ENCODE assay signal across 8 cellular contexts in genomic region chr10:88991161-88991899, GRCh38. TPM values are rescaled to one million over a fixed set of nuclear protein-coding genes. Genes with fewer than 3 reads are reported as not detected.
A peak's percentile ranks its signal among the peaks of the same experiment; 100 is the strongest.
DNase-seq lines count a peak whose midpoint lies in the region; ATAC-seq and TF ChIP-seq lines count a peak whose summit lies in the region.

No MANE protein-coding gene starts in this region.

- TF ChIP-seq POLR2A in breast epithelium (IDR thresholded peaks at IDR 0.05), result peak; percentile 35
- peak in 1 of 3 donors; percentile 10 for TF ChIP-seq POLR2A in spleen (IDR thresholded peaks at IDR 0.05)

- peaks cover 60% of the 10 kb centered on the region for H3K79me2 ChIP-seq in KMS-11 (ENCODE audit: insufficient read depth, low read depth)

- TF ChIP-seq CTCF in KMS-11 (conservative IDR thresholded peaks at IDR 0.05; ENCODE audit: low read depth, low read length) (no peak; the same call in 1 of the 2 replicates), WERI-Rb-1 (IDR thresholded peaks at IDR 0.05; ENCODE audit: low read depth, low read length) (no peak; the same call in 1 of the 2 replicates), breast epithelium (IDR thresholded peaks at IDR 0.05) (peak in 1 of 3 donors; percentile 6), spleen (IDR thresholded peaks at IDR 0.05 in 8 of 11, conservative IDR thresholded peaks at IDR 0.05 in 3 of 11) (peak in 2 of 11 experiments; percentile 11 to 14)

- WGBS in spleen, 5 donors, result 0 to 1% (median 0%) methylated on average over 32 to 38 of the region's 38 CpGs

- H3K36me3 ChIP-seq in KMS-11 (ENCODE audit: insufficient read depth) (no peaks in the 10 kb centered on the region), WERI-Rb-1 (no peaks in the 10 kb centered on the region), breast epithelium (no peaks in the 10 kb centered on the region), spleen (no peaks in the 10 kb centered on the region)

- peak; percentile 19 for DNase-seq in COLO829 (ENCODE audit: low spot score)
- peak; percentile 56 for DNase-seq in WERI-Rb-1
- peak; percentile 55 to 72 for DNase-seq in breast epithelium (ENCODE audit: low spot score in 2 of 2)
- DNase-seq in inferior parietal cortex (ENCODE audit: extremely low spot score), result peak; percentile 45
- DNase-seq in spleen, result peak; percentile 92

- peak overlapping the region; percentile 68 for H2AFZ ChIP-seq in KMS-11 (ENCODE audit: low read depth)

- peak overlapping the region; percentile 98 for H3K9ac ChIP-seq in KMS-11

- peak overlapping the region; percentile 94 for H3K27ac ChIP-seq in KMS-11
- peak overlapping the region; percentile 35 for H3K27ac ChIP-seq in WERI-Rb-1
- peak overlapping the region; percentile 98 to 99 for H3K27ac ChIP-seq in breast epithelium
- H3K27ac ChIP-seq in spleen, result peak overlapping the region; percentile 85 to 99 (median 98)

- no peak overlapping the region for H3K4me3 ChIP-seq in KMS-11 (IDR thresholded peaks at IDR 0.05; ENCODE audit: insufficient read depth, low read depth, low read length)
- H3K4me3 ChIP-seq in WERI-Rb-1 (ENCODE audit: low read depth, low read length), result peak overlapping the region; percentile 86
- H3K4me3 ChIP-seq in breast epithelium, result peak overlapping the region; percentile 90 to 98 (median 94)
- peak overlapping the region; percentile 64 to 88 (median 84) for H3K4me3 ChIP-seq in spleen

- ATAC-seq in GM21447 (IDR thresholded peaks at IDR 0.05; ENCODE audit: unreplicated experiment), result peak; percentile 42
- no peak for ATAC-seq in HG03469 (IDR thresholded peaks at IDR 0.05; ENCODE audit: unreplicated experiment)

- H3K4me1 ChIP-seq in KMS-11 (ENCODE audit: low read depth, poor library complexity, severe bottlenecking) (peaks cover 67% of the 10 kb centered on the region), breast epithelium (peaks cover 5 to 10% of the 10 kb centered on the region in 2 donors), spleen (peaks cover 25 to 87% (median 74%) of the 10 kb centered on the region in 6 donors)

- H3K4me2 ChIP-seq in KMS-11, result peak overlapping the region; percentile 89

- H3K27me3 ChIP-seq in KMS-11 (ENCODE audit: insufficient read depth, low read depth), result no peaks in the 10 kb centered on the region
- no peaks in the 10 kb centered on the region for H3K27me3 ChIP-seq in WERI-Rb-1 (ENCODE audit: insufficient read depth, low read depth, severe bottlenecking)
- no peaks in the 10 kb centered on the region for H3K27me3 ChIP-seq in breast epithelium
- H3K27me3 ChIP-seq in spleen (replicated peaks in 1 of 7), result no peaks in the 10 kb centered on the region

- intact Hi-C loops in breast epithelium (cut with DNase I; ENCODE audit: low total_unique reads), result loop anchor here (5.0 kb wide), 1 partner anchor 49 kb away; no protein-coding TSS in a partner anchor
- intact Hi-C loops in spleen (cut with DNase I; ENCODE audit: low total_unique reads), result no loop called here

- H4K20me1 ChIP-seq in KMS-11 (ENCODE audit: insufficient read depth), result no peaks in the 10 kb centered on the region

- H3K9me3 ChIP-seq in WERI-Rb-1 (ENCODE audit: severe bottlenecking) (no peaks in the 10 kb centered on the region), breast epithelium (no peaks in the 10 kb centered on the region), spleen (peaks cover 0 to 9% (median 6%) of the 10 kb centered on the region in 8 donors)

RNA-seq across cellular contexts. Expression of gene FAS, which starts 0.7 kb away (rescaled TPM):
- total RNA-seq in breast epithelium (10 to 100 TPM; 26.9 to 51.5 (median 47.3) TPM), spleen (10 to 100 TPM; 29.9 to 50.6 (median 36.4) TPM)
- polyA plus RNA-seq in spleen, result 1 to 10 TPM; 7.6 to 9.7 (median 8.3) TPM

RNA-seq across cellular contexts. Expression of gene ACTA2, which starts 38.8 kb away (rescaled TPM):
- total RNA-seq in breast epithelium (1,000 to 10,000 TPM in 2 of 3 donors, 10 to 100 TPM in 1; 87.9 to 1,054 (median 1,036) TPM), spleen (1,000 to 10,000 TPM in 1 of 7 donors, 100 to 1,000 TPM in 6; 128 to 1,421 (median 242) TPM)
- polyA plus RNA-seq in spleen, result 100 to 1,000 TPM; 104 to 324 (median 224) TPM

Comparison
In these comparisons a context has a peak if more than half of its experiments do, and no peak if none do; other contexts are left out.
1. DNase-seq: peak in every context shown above with its lines; median percentile 92 in spleen; 64 in breast epithelium; 56 in WERI-Rb-1; 45 in inferior parietal cortex; 19 in COLO829.
2. H3K27ac ChIP-seq: peak in every context shown above with its lines; median percentile 98 in breast epithelium; 98 in spleen; 94 in KMS-11; 35 in WERI-Rb-1.